ENCODE assay signal across 29 cellular contexts in genomic region chr3:40528426-40528825, GRCh38. TPM values are rescaled to one million over a fixed set of nuclear protein-coding genes. Genes with fewer than 3 reads are reported as not detected.
"Had no signal": no experiment of that assay in that cellular context is flagged by ENCODE, and none has a peak within 500 bp of the region (broad histone marks: within the 10 kb centered on the region; RNA-seq: fewer than 3 reads in every experiment).

No MANE protein-coding gene starts in this region.

- H3K4me3 Mint-ChIP-seq: activated CD4-positive, alpha-beta memory T cell treated with anti-CD3 and anti-CD28 coated beads, Interleukin-2, amount 10 ng/mL, durations not matched to agents 7 days and 5 days; activated CD4-positive, alpha-beta T cell treated with anti-CD3 and anti-CD28 coated beads, Interleukin-2, amount 10 ng/mL, durations not matched to agents 7 days and 5 days; activated T-cell treated with anti-CD3 and anti-CD28 coated beads, Interleukin-2, amount 50 U/mL, for 4 hours; activated T-helper 17 cell treated with anti-CD3 and anti-CD28 coated beads, Interleukin-2, amount 50 U/mL, for 72 hours; endodermal cell; WTC11 had no signal

- ATAC-seq: activated T-cell treated with anti-CD3 and anti-CD28 coated beads, Interleukin-2, amount 50 U/mL, for 4 hours; activated T-helper 17 cell treated with anti-CD3 and anti-CD28 coated beads, Interleukin-2, amount 50 U/mL, for 72 hours; body of pancreas; esophagus mucosa; heart left ventricle; WTC11 had no signal

- DNase-seq: activated CD4-positive, alpha-beta memory T cell treated with anti-CD3 and anti-CD28 coated beads, Interleukin-2, amount 10 ng/mL, durations not matched to agents 7 days and 5 days; activated CD4-positive, alpha-beta T cell treated with anti-CD3 and anti-CD28 coated beads for 1 hour; activated CD4-positive, alpha-beta T cell treated with anti-CD3 and anti-CD28 coated beads for 4 hours; activated CD4-positive, alpha-beta T cell treated with anti-CD3 and anti-CD28 coated beads, Interleukin-2, amount 10 ng/mL, durations not matched to agents 7 days and 5 days; activated CD4-positive, alpha-beta T cell treated with anti-CD3 and anti-CD28 coated beads, Interleukin-2, amount 50 U/mL, for 4 hours; activated CD8-positive, alpha-beta memory T cell treated with anti-CD3 and anti-CD28 coated beads for 24 hours; activated effector memory CD4-positive, alpha-beta T cell treated with Interleukin-2 at 50 U/mL for 16 hours; activated gamma-delta T cell treated with Interleukin-2 at 50 U/mL for 16 hours; activated naive CD4-positive, alpha-beta T cell treated with anti-CD3 and anti-CD28 coated beads, Interleukin-2, amount 50 U/mL, for 16 hours; activated naive CD4-positive, alpha-beta T cell treated with Interleukin-2 at 50 U/mL for 16 hours; activated T-cell treated with anti-CD3 and anti-CD28 coated beads, Interleukin-2, amount 50 U/mL, for 4 hours; amniotic stem cell; anterior cingulate cortex; body of pancreas; central memory CD4-positive, alpha-beta T cell; cerebellar nuclear complex; colonic mucosa; dorsolateral prefrontal cortex; effector memory CD4-positive, alpha-beta T cell; endodermal cell; foreskin fibroblast; glutamatergic neuron; heart left ventricle; T-helper 2 cell had no signal

- H3K27me3 Mint-ChIP-seq: activated CD4-positive, alpha-beta memory T cell treated with anti-CD3 and anti-CD28 coated beads, Interleukin-2, amount 10 ng/mL, durations not matched to agents 7 days and 5 days; activated CD4-positive, alpha-beta T cell treated with anti-CD3 and anti-CD28 coated beads, Interleukin-2, amount 10 ng/mL, durations not matched to agents 7 days and 5 days; activated naive CD8-positive, alpha-beta T cell; activated T-helper 17 cell treated with anti-CD3 and anti-CD28 coated beads, Interleukin-2, amount 50 U/mL, for 72 hours had no signal

- H3K27ac Mint-ChIP-seq: activated CD4-positive, alpha-beta memory T cell treated with anti-CD3 and anti-CD28 coated beads, Interleukin-2, amount 10 ng/mL, durations not matched to agents 7 days and 5 days; activated CD4-positive, alpha-beta T cell treated with anti-CD3 and anti-CD28 coated beads, Interleukin-2, amount 10 ng/mL, durations not matched to agents 7 days and 5 days; activated naive CD8-positive, alpha-beta T cell; activated T-helper 17 cell treated with anti-CD3 and anti-CD28 coated beads, Interleukin-2, amount 50 U/mL, for 72 hours; endodermal cell; WTC11 had no signal

RNA-seq across cellular contexts. Expression of gene ZNF619, which starts 51.5 kb away (rescaled TPM):
- polyA plus RNA-seq: cardiac muscle cell had no signal
